Comparison of ENCODE assay signal across 28 cellular contexts in the genomic region with DNA sequence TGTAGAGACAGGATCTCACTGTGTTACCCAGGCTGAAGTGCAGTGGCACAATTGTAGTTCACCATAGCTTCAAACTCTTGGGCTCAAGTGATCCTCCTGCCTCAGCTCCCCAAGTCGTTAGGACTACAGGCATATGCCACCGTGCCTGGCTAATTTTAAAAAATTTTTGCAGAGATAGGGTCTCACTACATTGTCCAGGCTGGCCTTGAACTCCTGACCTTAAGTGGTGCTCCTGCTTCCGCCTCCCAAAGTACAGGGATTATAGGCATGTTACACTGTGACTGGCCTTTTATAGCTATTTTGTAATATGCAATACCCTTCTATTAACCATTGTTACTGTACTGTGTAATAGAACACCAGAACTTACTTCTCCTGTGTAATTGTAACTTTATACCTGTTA.
"Had no signal": no experiment of that assay in that cellular context is flagged by ENCODE, and none has a peak within 500 bp of the region (broad histone marks: within the 10 kb centered on the region; RNA-seq: fewer than 3 reads in every experiment).

No MANE protein-coding gene starts in this region.

- H3K27me3 ChIP-seq: colonic mucosa, dorsolateral prefrontal cortex, esophagus muscularis mucosa, esophagus squamous epithelium, foreskin keratinocyte, gastrocnemius medialis, gastroesophageal sphincter, heart left ventricle, heart right ventricle had no signal

- FAIRE-seq: colon, endometrium, endothelial cell of umbilical vein, frontal cortex had no signal

- H3K27ac ChIP-seq: colonic mucosa, coronary artery, dorsolateral prefrontal cortex, epithelial cell of prostate, esophagus muscularis mucosa, esophagus squamous epithelium, foreskin keratinocyte, gastrocnemius medialis, gastroesophageal sphincter, heart left ventricle, heart right ventricle had no signal

- ATAC-seq: effector memory CD8-positive, alpha-beta T cell; esophagus mucosa; foreskin keratinocyte; gastrocnemius medialis; gastroesophageal sphincter; heart left ventricle; heart right ventricle had no signal

- H3K9me3 ChIP-seq: colonic mucosa had no signal

- H3K4me1 ChIP-seq: colonic mucosa, esophagus muscularis mucosa, esophagus squamous epithelium, foreskin keratinocyte, gastrocnemius medialis, gastroesophageal sphincter, heart left ventricle, heart right ventricle had no signal

- H3K4me3 ChIP-seq: colonic mucosa, coronary artery, dorsolateral prefrontal cortex, esophagus muscularis mucosa, esophagus squamous epithelium, gastroesophageal sphincter, heart left ventricle, heart right ventricle had no signal

- H3K36me3 ChIP-seq: colonic mucosa had no signal

- DNase-seq: colonic mucosa; cortex of kidney; dermis blood vessel endothelial cell; dorsolateral prefrontal cortex; effector CD4-positive, alpha-beta T cell; effector CD8-positive, alpha-beta T cell; effector memory CD4-positive, alpha-beta T cell; effector memory CD8-positive, alpha-beta T cell; endodermal cell; erythroblast; esophagus squamous epithelium; foreskin fibroblast; foreskin keratinocyte; foreskin melanocyte; gastrocnemius medialis; glutamatergic neuron; head of caudate nucleus; heart left ventricle; heart right ventricle had no signal
